Comparison of ENCODE assay signal across 12 cellular contexts in genomic region chr2:173090973-173091660, GRCh38. TPM values are rescaled to one million over a fixed set of nuclear protein-coding genes. Genes with fewer than 3 reads are reported as not detected.
A peak's percentile ranks its signal among the peaks of the same experiment; 100 is the strongest.
DNase-seq lines count a peak whose midpoint lies in the region; ATAC-seq and TF ChIP-seq lines count a peak whose summit lies in the region.
"Had no signal": no experiment of that assay in that cellular context is flagged by ENCODE, and none has a peak within 500 bp of the region (broad histone marks: within the 10 kb centered on the region; RNA-seq: fewer than 3 reads in every experiment).

No MANE protein-coding gene starts in this region.

- intact Hi-C loops in left cardiac atrium (cut with DNase I) = no loop called here
- intact Hi-C loops in sciatic nerve (cut with DNase I) = no loop called here

- CTCF ChIA-PET in WTC11 (lab: Charles Lee) = interaction anchor here (0.5 to 2.7 kb wide), 36 partner anchors 8 to 926 kb away, joined by 3 to 26 read pairs (median 5); no protein-coding TSS in a partner anchor

- POLR2A ChIA-PET in WTC11 (lab: Charles Lee) = no interaction called here

- H3K4me3 Mint-ChIP-seq in WTC11 = no peak overlapping the region
- no peak overlapping the region for H3K4me3 Mint-ChIP-seq in endothelial cell (ENCODE audit: unreplicated experiment)
- H3K4me3 Mint-ChIP-seq: stimulated activated memory B cell treated with anti-CD40 and anti-IgM and Interleukin-4, amounts not matched to agents 10 μg/mL and 1 μg/mL and 100 μg/mL, for 72 hours had no signal

- H3K27ac Mint-ChIP-seq in WTC11 (no peak overlapping the region), endothelial cell (ENCODE audit: unreplicated experiment) (no peak overlapping the region)
- H3K27ac Mint-ChIP-seq: stimulated activated memory B cell treated with anti-CD40 and anti-IgM and Interleukin-4, amounts not matched to agents 10 μg/mL and 1 μg/mL and 100 μg/mL, for 72 hours had no signal

- ATAC-seq in WTC11 (peak; percentile 65), left cardiac atrium (peak; percentile 45 to 81), sciatic nerve (peak; percentile 83), GM21447 (IDR thresholded peaks at IDR 0.05; ENCODE audit: unreplicated experiment) (no peak), HG02623 (IDR thresholded peaks at IDR 0.05; ENCODE audit: unreplicated experiment) (no peak)
- ATAC-seq: stimulated activated memory B cell treated with anti-CD40 and anti-IgM and Interleukin-4, amounts not matched to agents 10 μg/mL and 1 μg/mL and 100 μg/mL, for 72 hours had no signal

- H3K4me1 Mint-ChIP-seq in WTC11 (peaks cover 30% of the 10 kb centered on the region), endothelial cell (ENCODE audit: unreplicated experiment) (peaks cover 9% of the 10 kb centered on the region)
- H3K4me1 Mint-ChIP-seq: stimulated activated memory B cell treated with anti-CD40 and anti-IgM and Interleukin-4, amounts not matched to agents 10 μg/mL and 1 μg/mL and 100 μg/mL, for 72 hours had no signal

- H3K36me3 Mint-ChIP-seq in WTC11 (no peaks in the 10 kb centered on the region), endothelial cell (ENCODE audit: low read depth, unreplicated experiment) (no peaks in the 10 kb centered on the region)

- H3K9me3 Mint-ChIP-seq in WTC11 (no peaks in the 10 kb centered on the region), endothelial cell (ENCODE audit: unreplicated experiment) (no peaks in the 10 kb centered on the region)
- H3K9me3 Mint-ChIP-seq: stimulated activated memory B cell treated with anti-CD40 and anti-IgM and Interleukin-4, amounts not matched to agents 10 μg/mL and 1 μg/mL and 100 μg/mL, for 72 hours had no signal

- H3K27me3 Mint-ChIP-seq in WTC11 (ENCODE audit: low read depth) = no peaks in the 10 kb centered on the region
- H3K27me3 Mint-ChIP-seq in endothelial cell (ENCODE audit: unreplicated experiment) = peaks cover 1% of the 10 kb centered on the region
- H3K27me3 Mint-ChIP-seq: stimulated activated memory B cell treated with anti-CD40 and anti-IgM and Interleukin-4, amounts not matched to agents 10 μg/mL and 1 μg/mL and 100 μg/mL, for 72 hours had no signal

- DNase-seq in GM10266 (ENCODE audit: extremely low spot score) (no peak), WTC11 (ENCODE audit: low spot score) (no peak), left cardiac atrium (peak; percentile 40), sciatic nerve (ENCODE audit: low spot score) (no peak), endothelial cell (ENCODE audit: low spot score) (no peak)
- DNase-seq in stimulated activated CD4-positive, alpha-beta T cell treated with anti-CD3 and anti-CD28 coated beads, Interleukin-1b, Interleukin-23, amount 100 ng/mL, for 48 hours = no peak
- DNase-seq: activated CD4-positive, alpha-beta T cell treated with anti-CD3 and anti-CD28 coated beads, Interleukin-2, amount 50 U/mL, for 1 hour; DMS153; retina had no signal

- TF ChIP-seq CTCF in GM10266 (IDR thresholded peaks at IDR 0.05; ENCODE audit: control insufficient read depth, insufficient read depth, low read depth, missing control alignments) (peak; percentile 17), WTC11 (IDR thresholded peaks at IDR 0.05) (peak; percentile 35; the same call in 1 of the 2 replicates), endothelial cell (IDR thresholded peaks at IDR 0.05; ENCODE audit: unreplicated experiment) (no peak)

TF ChIP-seq in WTC11, 78 proteins besides CTCF, POLR2A, EP300 and RAD21:
- TF ChIP-seq, protein P1, sequence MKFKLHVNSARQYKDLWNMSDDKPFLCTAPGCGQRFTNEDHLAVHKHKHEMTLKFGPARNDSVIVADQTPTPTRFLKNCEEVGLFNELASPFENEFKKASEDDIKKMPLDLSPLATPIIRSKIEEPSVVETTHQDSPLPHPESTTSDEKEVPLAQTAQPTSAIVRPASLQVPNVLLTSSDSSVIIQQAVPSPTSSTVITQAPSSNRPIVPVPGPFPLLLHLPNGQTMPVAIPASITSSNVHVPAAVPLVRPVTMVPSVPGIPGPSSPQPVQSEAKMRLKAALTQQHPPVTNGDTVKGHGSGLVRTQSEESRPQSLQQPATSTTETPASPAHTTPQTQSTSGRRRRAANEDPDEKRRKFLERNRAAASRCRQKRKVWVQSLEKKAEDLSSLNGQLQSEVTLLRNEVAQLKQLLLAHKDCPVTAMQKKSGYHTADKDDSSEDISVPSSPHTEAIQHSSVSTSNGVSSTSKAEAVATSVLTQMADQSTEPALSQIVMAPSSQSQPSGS (CRISPR knock-in tag; IDR thresholded peaks at IDR 0.05; ENCODE audit: borderline replicate concordance, low read depth) = no peak
- TF ChIP-seq, protein P2, sequence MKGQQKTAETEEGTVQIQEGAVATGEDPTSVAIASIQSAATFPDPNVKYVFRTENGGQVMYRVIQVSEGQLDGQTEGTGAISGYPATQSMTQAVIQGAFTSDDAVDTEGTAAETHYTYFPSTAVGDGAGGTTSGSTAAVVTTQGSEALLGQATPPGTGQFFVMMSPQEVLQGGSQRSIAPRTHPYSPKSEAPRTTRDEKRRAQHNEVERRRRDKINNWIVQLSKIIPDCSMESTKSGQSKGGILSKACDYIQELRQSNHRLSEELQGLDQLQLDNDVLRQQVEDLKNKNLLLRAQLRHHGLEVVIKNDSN (CRISPR knock-in tag; IDR thresholded peaks at IDR 0.05) = no peak
- no peak for TF ChIP-seq TCF7 (CRISPR knock-in tag; IDR thresholded peaks at IDR 0.05; ENCODE audit: low read depth)
- no peak for TF ChIP-seq CREM (CRISPR knock-in tag; IDR thresholded peaks at IDR 0.05)
- TF ChIP-seq PRRX2 (CRISPR knock-in tag; IDR thresholded peaks at IDR 0.05) = no peak
- TF ChIP-seq, protein P3, sequence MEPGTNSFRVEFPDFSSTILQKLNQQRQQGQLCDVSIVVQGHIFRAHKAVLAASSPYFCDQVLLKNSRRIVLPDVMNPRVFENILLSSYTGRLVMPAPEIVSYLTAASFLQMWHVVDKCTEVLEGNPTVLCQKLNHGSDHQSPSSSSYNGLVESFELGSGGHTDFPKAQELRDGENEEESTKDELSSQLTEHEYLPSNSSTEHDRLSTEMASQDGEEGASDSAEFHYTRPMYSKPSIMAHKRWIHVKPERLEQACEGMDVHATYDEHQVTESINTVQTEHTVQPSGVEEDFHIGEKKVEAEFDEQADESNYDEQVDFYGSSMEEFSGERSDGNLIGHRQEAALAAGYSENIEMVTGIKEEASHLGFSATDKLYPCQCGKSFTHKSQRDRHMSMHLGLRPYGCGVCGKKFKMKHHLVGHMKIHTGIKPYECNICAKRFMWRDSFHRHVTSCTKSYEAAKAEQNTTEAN (CRISPR knock-in tag; IDR thresholded peaks at IDR 0.05) = no peak
- no peak for TF ChIP-seq OVOL2 (CRISPR knock-in tag; IDR thresholded peaks at IDR 0.05; ENCODE audit: borderline replicate concordance)
- TF ChIP-seq JUN (CRISPR knock-in tag; IDR thresholded peaks at IDR 0.05) = no peak
- TF ChIP-seq NFYB (CRISPR knock-in tag; conservative IDR thresholded peaks at IDR 0.05; ENCODE audit: low read depth) = no peak
- TF ChIP-seq SP1 (CRISPR knock-in tag; conservative IDR thresholded peaks at IDR 0.05) = no peak
- no peak for TF ChIP-seq ZNF512 (CRISPR knock-in tag; IDR thresholded peaks at IDR 0.05; ENCODE audit: borderline replicate concordance)
- TF ChIP-seq ZNF425 (CRISPR knock-in tag; conservative IDR thresholded peaks at IDR 0.05) = no peak
- no peak for TF ChIP-seq FOXK1 (CRISPR knock-in tag; IDR thresholded peaks at IDR 0.05)
TF ChIP-seq in WTC11: peak in this region for 0.

RNA-seq across cellular contexts. Expression of gene MAP3K20, which starts 15.5 kb away (rescaled TPM):
- 14.2 to 15.2 TPM (median 14.5 TPM) in 3 replicates for total RNA-seq in WTC11 (2021)
- total RNA-seq in left cardiac atrium = 100 to 1,000 TPM; 204 to 206 TPM
- 36.2 TPM for total RNA-seq in sciatic nerve
- 11.8 TPM for total RNA-seq in endothelial cell (ENCODE audit: unreplicated experiment)

Comparison
In these comparisons a context has a peak if more than half of its experiments do, and no peak if none do; other contexts are left out.
1. ATAC-seq: peak in WTC11 (single experiment), left cardiac atrium (2 of 2) and sciatic nerve (single experiment); none in GM21447 (single experiment) and HG02623 (single experiment).